9 cellular contexts compared by ENCODE assay signal in the genomic region with DNA sequence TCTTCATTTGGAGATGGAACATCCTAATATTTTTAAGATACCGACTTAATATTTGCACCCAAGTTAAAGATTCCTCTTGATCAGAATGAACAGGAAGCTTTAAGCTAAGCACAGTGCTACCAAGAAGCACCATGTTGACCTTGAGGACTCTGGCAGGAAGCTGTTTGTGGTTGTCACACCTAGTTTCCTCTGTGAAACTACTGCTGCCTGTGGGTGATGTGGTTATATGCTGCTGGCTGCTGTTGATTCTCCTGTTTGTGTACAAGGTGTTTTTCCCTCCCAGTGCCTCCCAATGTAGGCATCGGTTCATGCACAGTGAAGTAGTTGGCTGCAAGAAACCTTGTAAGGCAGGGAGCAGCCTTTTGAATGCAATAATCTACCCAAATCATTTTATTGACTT. TPM values are rescaled to one million over a fixed set of nuclear protein-coding genes. Genes with fewer than 3 reads are reported as not detected.
DNase-seq lines count a peak whose midpoint lies in the region; ATAC-seq, FAIRE-seq and TF ChIP-seq lines count a peak whose summit lies in the region.
"Had no signal": no experiment of that assay in that cellular context is flagged by ENCODE, and none has a peak within 500 bp of the region (broad histone marks: within the 10 kb centered on the region; RNA-seq: fewer than 3 reads in every experiment).

No MANE protein-coding gene starts in this region.

- no peak for TF ChIP-seq CTCF in A673 (conservative IDR thresholded peaks at IDR 0.05; ENCODE audit: low read depth, low read length)
- TF ChIP-seq CTCF in WTC11 (IDR thresholded peaks at IDR 0.05): no peak

- BruUV-seq in A673 (replicated peaks; lab: Mats Ljungman, UMichigan): no TSS peak

- ATAC-seq in left cardiac atrium (peak; percentile 51 to 91), HG03521 (IDR thresholded peaks at IDR 0.05; ENCODE audit: unreplicated experiment) (peak; percentile 100), WTC11 (no peak)

- peaks cover 16% of the 10 kb centered on the region for H3K36me3 ChIP-seq in A673 (ENCODE audit: insufficient read depth, low read length, poor library complexity, severe bottlenecking)

- CTCF ChIA-PET in A673 (lab: Charles Lee): no interaction called here
- CTCF ChIA-PET in WTC11 (lab: Charles Lee): no interaction called here

- no peak overlapping the region for H3K27ac Mint-ChIP-seq in WTC11
- H3K27ac Mint-ChIP-seq: nephron had no signal

- H3K9me3 Mint-ChIP-seq in WTC11: no peaks in the 10 kb centered on the region
- H3K9me3 Mint-ChIP-seq: nephron had no signal

- H3K4me1 Mint-ChIP-seq in WTC11: no peaks in the 10 kb centered on the region; the same call in 1 of the 2 replicates
- H3K4me1 Mint-ChIP-seq: nephron had no signal

- DNase-seq in left cardiac atrium: no peak
- DNase-seq in cardiac septum (ENCODE audit: low spot score): no peak
- peak; percentile 57 for DNase-seq in activated CD8-positive, alpha-beta memory T cell treated with anti-CD3 and anti-CD28 coated beads, Interleukin-2, amount 50 U/mL, for 4 hours
- peak; percentile 70 for DNase-seq in stimulated activated CD4-positive, alpha-beta T cell treated with anti-CD3 and anti-CD28 coated beads, Interleukin-15, amount 100 ng/mL, for 24 hours
- no peak for DNase-seq in RCC 7860 (ENCODE audit: low spot score)
- DNase-seq in A673 (ENCODE audit: low spot score): no peak
- DNase-seq in WTC11 (ENCODE audit: low spot score): no peak

- no peak overlapping the region for H3K4me3 ChIP-seq in A673 (ENCODE audit: low read depth, low read length, poor library complexity, severe bottlenecking)

- H3K27me3 ChIP-seq in A673 (replicated peaks; ENCODE audit: insufficient read depth, low read depth, low read length, poor library complexity): no peaks in the 10 kb centered on the region

- intact Hi-C loops in left cardiac atrium (cut with DNase I): no loop called here
- intact Hi-C loops in cardiac septum (cut with DNase I): no loop called here
- intact Hi-C loops in A673 (cut with micrococcal nuclease; ENCODE audit: unreplicated experiment): no loop called here

- H3K4me1 ChIP-seq in A673 (ENCODE audit: insufficient read depth, low read length, poor library complexity, severe bottlenecking): no peaks in the 10 kb centered on the region

- H3K36me3 Mint-ChIP-seq in WTC11: peaks cover 59% of the 10 kb centered on the region

- H3K27me3 Mint-ChIP-seq in WTC11 (ENCODE audit: low read depth): no peaks in the 10 kb centered on the region

- H3K4me3 Mint-ChIP-seq in WTC11: no peak overlapping the region
- H3K4me3 Mint-ChIP-seq: nephron had no signal

- POLR2A ChIA-PET in A673 (lab: Charles Lee; ENCODE audit: low non-redundant PET): no interaction called here
- POLR2A ChIA-PET in WTC11 (lab: Charles Lee): no interaction called here

- H3K27ac ChIP-seq in A673 (ENCODE audit: low read depth, low read length, poor library complexity, severe bottlenecking): no peak overlapping the region

- H3K9me3 ChIP-seq in A673 (ENCODE audit: low read depth, low read length, poor library complexity, severe bottlenecking): no peaks in the 10 kb centered on the region

- no peak for FAIRE-seq in RCC 7860 (lab: Jason Lieb, UNC)

TF ChIP-seq in WTC11, 78 proteins besides CTCF, POLR2A, EP300 and RAD21:
- no peak for TF ChIP-seq JAZF1 (CRISPR knock-in tag; IDR thresholded peaks at IDR 0.05)
- TF ChIP-seq CREM (CRISPR knock-in tag; IDR thresholded peaks at IDR 0.05): no peak
- no peak for TF ChIP-seq ETV6 (CRISPR knock-in tag; IDR thresholded peaks at IDR 0.05)
- TF ChIP-seq, protein P1, sequence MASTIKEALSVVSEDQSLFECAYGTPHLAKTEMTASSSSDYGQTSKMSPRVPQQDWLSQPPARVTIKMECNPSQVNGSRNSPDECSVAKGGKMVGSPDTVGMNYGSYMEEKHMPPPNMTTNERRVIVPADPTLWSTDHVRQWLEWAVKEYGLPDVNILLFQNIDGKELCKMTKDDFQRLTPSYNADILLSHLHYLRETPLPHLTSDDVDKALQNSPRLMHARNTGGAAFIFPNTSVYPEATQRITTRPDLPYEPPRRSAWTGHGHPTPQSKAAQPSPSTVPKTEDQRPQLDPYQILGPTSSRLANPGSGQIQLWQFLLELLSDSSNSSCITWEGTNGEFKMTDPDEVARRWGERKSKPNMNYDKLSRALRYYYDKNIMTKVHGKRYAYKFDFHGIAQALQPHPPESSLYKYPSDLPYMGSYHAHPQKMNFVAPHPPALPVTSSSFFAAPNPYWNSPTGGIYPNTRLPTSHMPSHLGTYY (CRISPR knock-in tag; IDR thresholded peaks at IDR 0.05): no peak
- no peak for TF ChIP-seq MXD4 (CRISPR knock-in tag; IDR thresholded peaks at IDR 0.05; ENCODE audit: borderline replicate concordance)
- no peak for TF ChIP-seq TEAD4 (CRISPR knock-in tag; IDR thresholded peaks at IDR 0.05)
- TF ChIP-seq JUN (CRISPR knock-in tag; IDR thresholded peaks at IDR 0.05): no peak
- no peak for TF ChIP-seq FOXP1 (CRISPR knock-in tag; IDR thresholded peaks at IDR 0.05; ENCODE audit: borderline replicate concordance)
- TF ChIP-seq, protein P2, sequence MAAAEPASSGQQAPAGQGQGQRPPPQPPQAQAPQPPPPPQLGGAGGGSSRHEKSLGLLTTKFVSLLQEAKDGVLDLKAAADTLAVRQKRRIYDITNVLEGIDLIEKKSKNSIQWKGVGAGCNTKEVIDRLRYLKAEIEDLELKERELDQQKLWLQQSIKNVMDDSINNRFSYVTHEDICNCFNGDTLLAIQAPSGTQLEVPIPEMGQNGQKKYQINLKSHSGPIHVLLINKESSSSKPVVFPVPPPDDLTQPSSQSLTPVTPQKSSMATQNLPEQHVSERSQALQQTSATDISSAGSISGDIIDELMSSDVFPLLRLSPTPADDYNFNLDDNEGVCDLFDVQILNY (CRISPR knock-in tag; IDR thresholded peaks at IDR 0.05): no peak

RNA-seq across cellular contexts. Expression of a gene that starts 23.4 kb away (rescaled TPM):
- total RNA-seq in left cardiac atrium (10 to 100 TPM; 40.4 to 40.7 TPM), cardiac septum (36.3 TPM), A673 (2021) (39.6 and 44.6 TPM in 2 replicates), WTC11 (2021) (33.9 to 38.4 TPM (median 34.1 TPM) in 3 replicates)

RNA-seq across cellular contexts. Expression of a gene that starts 45.3 kb away (rescaled TPM):
- total RNA-seq in left cardiac atrium (10 to 100 TPM; 60.4 to 76.0 TPM), cardiac septum (63.1 TPM), A673 (2021) (15.0 and 20.3 TPM in 2 replicates), WTC11 (2021) (19.9 TPM in 3 replicates)

Comparison
In these comparisons a context has a peak if more than half of its experiments do, and no peak if none do; other contexts are left out.
1. DNase-seq: peak in activated CD8-positive, alpha-beta memory T cell treated with anti-CD3 and anti-CD28 coated beads, Interleukin-2, amount 50 U/mL, for 4 hours (single experiment) and stimulated activated CD4-positive, alpha-beta T cell treated with anti-CD3 and anti-CD28 coated beads, Interleukin-15, amount 100 ng/mL, for 24 hours (single experiment); none in left cardiac atrium (single experiment), cardiac septum (single experiment), RCC 7860 (single experiment), A673 (single experiment) and WTC11 (single experiment).